Comparison of ENCODE assay signal across 22 cellular contexts in genomic region chr5:42721484-42721883, GRCh38. TPM values are rescaled to one million over a fixed set of nuclear protein-coding genes. Genes with fewer than 3 reads are reported as not detected.
DNase-seq lines count a peak whose midpoint lies in the region; ATAC-seq and TF ChIP-seq lines count a peak whose summit lies in the region.
"Had no signal": no experiment of that assay in that cellular context is flagged by ENCODE, and none has a peak within 500 bp of the region (broad histone marks: within the 10 kb centered on the region; RNA-seq: fewer than 3 reads in every experiment).

No MANE protein-coding gene starts in this region.

- no peaks in the 10 kb centered on the region for H3K79me2 ChIP-seq in parathyroid adenoma

- H3K27me3 ChIP-seq in parathyroid adenoma (ENCODE audit: control insufficient read depth, insufficient read depth, low read length), result no peaks in the 10 kb centered on the region
- H3K27me3 ChIP-seq: BLaER1 treated with 17β-estradiol and CSF1 and Interleukin-3, amounts not matched to agents 10 nM and 100 nM; SJSA1 had no signal

- H3K4me1 Mint-ChIP-seq in CD14-positive monocyte (peaks cover 35% of the 10 kb centered on the region), T-helper 17 cell (peaks cover 14% of the 10 kb centered on the region)
- peaks cover 40% of the 10 kb centered on the region for H3K4me1 Mint-ChIP-seq in T-helper 2 cell treated with Interferon-gamma antibody and Interleukin-4, amounts not matched to agents 5 μg/mL and 100 μg/mL, for 36 hours (ENCODE audit: low read depth)

- H3K9me3 ChIP-seq in parathyroid adenoma (ENCODE audit: control insufficient read depth, low read length), result no peaks in the 10 kb centered on the region
- H3K9me3 ChIP-seq in T-helper 17 cell (ENCODE audit: control insufficient read depth, low read length, poor library complexity, severe bottlenecking), result no peaks in the 10 kb centered on the region
- H3K9me3 ChIP-seq: BLaER1 treated with 17β-estradiol and CSF1 and Interleukin-3, amounts not matched to agents 10 nM and 100 nM; SJSA1 had no signal

- DNase-seq in CD14-positive monocyte (ENCODE audit: low spot score), result no peak
- DNase-seq in MV-4-11 (lab: John Stamatoyannopoulos, UW), result peak; percentile 48
- DNase-seq in T-helper 2 cell treated with Interferon-gamma antibody and Interleukin-4, amounts not matched to agents 5 μg/mL and 100 μg/mL, for 36 hours (ENCODE audit: low spot score), result no peak
- no peak for DNase-seq in DMS53 (lab: John Stamatoyannopoulos, UW)
- DNase-seq in T-helper 17 cell, result no peak
- DNase-seq in stimulated activated CD4-positive, alpha-beta T cell treated with anti-CD3 and anti-CD28 coated beads, Interleukin-4, amount 100 ng/mL, for 1 hour, result no peak
- DNase-seq: Calu3; CD8-positive, alpha-beta memory T cell; DMS153; GOT3; NCI-H1092; NCI-H1436; NCI-H1930; NCI-H69; OCI-M1 had no signal

- no peaks in the 10 kb centered on the region for H3K36me3 Mint-ChIP-seq in CD14-positive monocyte
- peaks cover 4% of the 10 kb centered on the region for H3K36me3 Mint-ChIP-seq in T-helper 2 cell treated with Interferon-gamma antibody and Interleukin-4, amounts not matched to agents 5 μg/mL and 100 μg/mL, for 36 hours (ENCODE audit: low read depth)
- no peaks in the 10 kb centered on the region for H3K36me3 Mint-ChIP-seq in T-helper 17 cell (ENCODE audit: low read depth)
- H3K36me3 Mint-ChIP-seq: CD8-positive, alpha-beta memory T cell had no signal

- TF ChIP-seq CTCF in CD14-positive monocyte (IDR thresholded peaks at IDR 0.05) (no peak), parathyroid adenoma (IDR thresholded peaks at IDR 0.05) (no peak)

- intact Hi-C loops in CD14-positive monocyte (cut with micrococcal nuclease), result no loop called here

- no peak overlapping the region for H3K4me3 ChIP-seq in parathyroid adenoma (ENCODE audit: low read depth, low read length)
- H3K4me3 ChIP-seq: BLaER1 treated with 17β-estradiol and CSF1 and Interleukin-3, amounts not matched to agents 10 nM and 100 nM; SJSA1 had no signal

- peak overlapping the region; percentile 97 for H3K27ac ChIP-seq in parathyroid adenoma
- H3K27ac ChIP-seq: KMS-11, SJSA1 had no signal

- peaks cover 73% of the 10 kb centered on the region for H3K4me1 ChIP-seq in parathyroid adenoma
- H3K4me1 ChIP-seq: SJSA1 had no signal

- H3K27ac Mint-ChIP-seq in CD14-positive monocyte, result peak overlapping the region in 6 of 7 donors; percentile 5 to 92 (median 89)
- H3K27ac Mint-ChIP-seq in T-helper 2 cell treated with Interferon-gamma antibody and Interleukin-4, amounts not matched to agents 5 μg/mL and 100 μg/mL, for 36 hours, result no peak overlapping the region
- H3K27ac Mint-ChIP-seq in T-helper 17 cell, result no peak overlapping the region
- H3K27ac Mint-ChIP-seq: CD8-positive, alpha-beta memory T cell had no signal

- no peak overlapping the region for H3K9ac ChIP-seq in parathyroid adenoma
- H3K9ac ChIP-seq: KMS-11 had no signal

- no peak for ATAC-seq in T-helper 17 cell
- ATAC-seq: HCT116, Right ventricle myocardium inferior had no signal

- no peak overlapping the region for H3K4me2 ChIP-seq in parathyroid adenoma (ENCODE audit: low read length)
- H3K4me2 ChIP-seq: KMS-11 had no signal

- H3K4me3 Mint-ChIP-seq in CD14-positive monocyte, result peak overlapping the region in 1 of 2 donors; percentile 94
- H3K4me3 Mint-ChIP-seq in T-helper 2 cell treated with Interferon-gamma antibody and Interleukin-4, amounts not matched to agents 5 μg/mL and 100 μg/mL, for 36 hours, result peak overlapping the region; percentile 45
- no peak overlapping the region for H3K4me3 Mint-ChIP-seq in T-helper 17 cell
- H3K4me3 Mint-ChIP-seq: CD8-positive, alpha-beta memory T cell had no signal

- H3K27me3 Mint-ChIP-seq in CD14-positive monocyte (ENCODE audit: low read depth in 3 of 3) (peaks cover 0 to 4% (median 1%) of the 10 kb centered on the region in 3 donors), T-helper 17 cell (peaks cover 22% of the 10 kb centered on the region)
- peaks cover 45% of the 10 kb centered on the region for H3K27me3 Mint-ChIP-seq in T-helper 2 cell treated with Interferon-gamma antibody and Interleukin-4, amounts not matched to agents 5 μg/mL and 100 μg/mL, for 36 hours (ENCODE audit: low read depth)

- peak overlapping the region; percentile 41 for H2AFZ ChIP-seq in parathyroid adenoma

- H3K36me3 ChIP-seq in parathyroid adenoma (ENCODE audit: control insufficient read depth, insufficient read depth, low read length), result no peaks in the 10 kb centered on the region
- H3K36me3 ChIP-seq: BLaER1 treated with 17β-estradiol and CSF1 and Interleukin-3, amounts not matched to agents 10 nM and 100 nM; SJSA1 had no signal

- H3K9me3 Mint-ChIP-seq in CD14-positive monocyte, result peaks cover 0 to 2% (median 0%) of the 10 kb centered on the region in 7 donors
- no peaks in the 10 kb centered on the region for H3K9me3 Mint-ChIP-seq in T-helper 2 cell treated with Interferon-gamma antibody and Interleukin-4, amounts not matched to agents 5 μg/mL and 100 μg/mL, for 36 hours
- H3K9me3 Mint-ChIP-seq: CD8-positive, alpha-beta memory T cell had no signal

RNA-seq across cellular contexts. Expression of gene CCDC152, which starts 35.1 kb away (rescaled TPM):
- polyA plus RNA-seq in CD14-positive monocyte, result under 1 TPM; 0.09 to 0.18 TPM
- total RNA-seq in T-helper 17 cell, result 1 to 10 TPM; 2.1 to 2.2 TPM
- total RNA-seq: NCI-H460, SJSA1 had no signal

Comparison
In these comparisons a context has a peak if more than half of its experiments do, and no peak if none do; other contexts are left out.
1. H3K27ac Mint-ChIP-seq: peak in CD14-positive monocyte (6 of 7); none in T-helper 2 cell treated with Interferon-gamma antibody and Interleukin-4, amounts not matched to agents 5 μg/mL and 100 μg/mL, for 36 hours (single experiment) and T-helper 17 cell (single experiment).